ENCODE assay signal across 1 cellular context in the genomic region with DNA sequence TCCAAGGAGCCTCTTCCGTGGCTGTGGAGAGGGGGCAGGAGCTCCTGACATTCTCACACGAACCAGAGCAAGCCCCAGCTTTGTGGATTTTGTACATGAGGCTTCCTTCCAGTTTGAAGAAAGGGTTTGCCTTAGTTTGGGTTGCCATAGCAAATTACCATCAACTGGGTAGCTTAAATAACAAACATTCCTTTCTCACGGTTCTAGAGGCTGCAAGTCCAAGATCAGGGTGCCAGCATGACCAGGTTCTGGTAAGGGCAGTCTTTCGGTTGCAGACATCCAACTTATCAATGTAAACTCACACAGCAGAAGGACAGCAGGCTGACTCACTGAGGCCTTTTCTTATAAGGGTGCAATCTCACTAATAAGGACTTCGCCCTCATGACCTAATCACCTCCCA.
TF ChIP-seq lines count a peak whose summit lies in the region.

No MANE protein-coding gene starts in this region.

TF ChIP-seq in GM23338, 12 proteins besides CTCF, POLR2A, EP300 and RAD21 (continued from another document):
- TF ChIP-seq, protein P1, sequence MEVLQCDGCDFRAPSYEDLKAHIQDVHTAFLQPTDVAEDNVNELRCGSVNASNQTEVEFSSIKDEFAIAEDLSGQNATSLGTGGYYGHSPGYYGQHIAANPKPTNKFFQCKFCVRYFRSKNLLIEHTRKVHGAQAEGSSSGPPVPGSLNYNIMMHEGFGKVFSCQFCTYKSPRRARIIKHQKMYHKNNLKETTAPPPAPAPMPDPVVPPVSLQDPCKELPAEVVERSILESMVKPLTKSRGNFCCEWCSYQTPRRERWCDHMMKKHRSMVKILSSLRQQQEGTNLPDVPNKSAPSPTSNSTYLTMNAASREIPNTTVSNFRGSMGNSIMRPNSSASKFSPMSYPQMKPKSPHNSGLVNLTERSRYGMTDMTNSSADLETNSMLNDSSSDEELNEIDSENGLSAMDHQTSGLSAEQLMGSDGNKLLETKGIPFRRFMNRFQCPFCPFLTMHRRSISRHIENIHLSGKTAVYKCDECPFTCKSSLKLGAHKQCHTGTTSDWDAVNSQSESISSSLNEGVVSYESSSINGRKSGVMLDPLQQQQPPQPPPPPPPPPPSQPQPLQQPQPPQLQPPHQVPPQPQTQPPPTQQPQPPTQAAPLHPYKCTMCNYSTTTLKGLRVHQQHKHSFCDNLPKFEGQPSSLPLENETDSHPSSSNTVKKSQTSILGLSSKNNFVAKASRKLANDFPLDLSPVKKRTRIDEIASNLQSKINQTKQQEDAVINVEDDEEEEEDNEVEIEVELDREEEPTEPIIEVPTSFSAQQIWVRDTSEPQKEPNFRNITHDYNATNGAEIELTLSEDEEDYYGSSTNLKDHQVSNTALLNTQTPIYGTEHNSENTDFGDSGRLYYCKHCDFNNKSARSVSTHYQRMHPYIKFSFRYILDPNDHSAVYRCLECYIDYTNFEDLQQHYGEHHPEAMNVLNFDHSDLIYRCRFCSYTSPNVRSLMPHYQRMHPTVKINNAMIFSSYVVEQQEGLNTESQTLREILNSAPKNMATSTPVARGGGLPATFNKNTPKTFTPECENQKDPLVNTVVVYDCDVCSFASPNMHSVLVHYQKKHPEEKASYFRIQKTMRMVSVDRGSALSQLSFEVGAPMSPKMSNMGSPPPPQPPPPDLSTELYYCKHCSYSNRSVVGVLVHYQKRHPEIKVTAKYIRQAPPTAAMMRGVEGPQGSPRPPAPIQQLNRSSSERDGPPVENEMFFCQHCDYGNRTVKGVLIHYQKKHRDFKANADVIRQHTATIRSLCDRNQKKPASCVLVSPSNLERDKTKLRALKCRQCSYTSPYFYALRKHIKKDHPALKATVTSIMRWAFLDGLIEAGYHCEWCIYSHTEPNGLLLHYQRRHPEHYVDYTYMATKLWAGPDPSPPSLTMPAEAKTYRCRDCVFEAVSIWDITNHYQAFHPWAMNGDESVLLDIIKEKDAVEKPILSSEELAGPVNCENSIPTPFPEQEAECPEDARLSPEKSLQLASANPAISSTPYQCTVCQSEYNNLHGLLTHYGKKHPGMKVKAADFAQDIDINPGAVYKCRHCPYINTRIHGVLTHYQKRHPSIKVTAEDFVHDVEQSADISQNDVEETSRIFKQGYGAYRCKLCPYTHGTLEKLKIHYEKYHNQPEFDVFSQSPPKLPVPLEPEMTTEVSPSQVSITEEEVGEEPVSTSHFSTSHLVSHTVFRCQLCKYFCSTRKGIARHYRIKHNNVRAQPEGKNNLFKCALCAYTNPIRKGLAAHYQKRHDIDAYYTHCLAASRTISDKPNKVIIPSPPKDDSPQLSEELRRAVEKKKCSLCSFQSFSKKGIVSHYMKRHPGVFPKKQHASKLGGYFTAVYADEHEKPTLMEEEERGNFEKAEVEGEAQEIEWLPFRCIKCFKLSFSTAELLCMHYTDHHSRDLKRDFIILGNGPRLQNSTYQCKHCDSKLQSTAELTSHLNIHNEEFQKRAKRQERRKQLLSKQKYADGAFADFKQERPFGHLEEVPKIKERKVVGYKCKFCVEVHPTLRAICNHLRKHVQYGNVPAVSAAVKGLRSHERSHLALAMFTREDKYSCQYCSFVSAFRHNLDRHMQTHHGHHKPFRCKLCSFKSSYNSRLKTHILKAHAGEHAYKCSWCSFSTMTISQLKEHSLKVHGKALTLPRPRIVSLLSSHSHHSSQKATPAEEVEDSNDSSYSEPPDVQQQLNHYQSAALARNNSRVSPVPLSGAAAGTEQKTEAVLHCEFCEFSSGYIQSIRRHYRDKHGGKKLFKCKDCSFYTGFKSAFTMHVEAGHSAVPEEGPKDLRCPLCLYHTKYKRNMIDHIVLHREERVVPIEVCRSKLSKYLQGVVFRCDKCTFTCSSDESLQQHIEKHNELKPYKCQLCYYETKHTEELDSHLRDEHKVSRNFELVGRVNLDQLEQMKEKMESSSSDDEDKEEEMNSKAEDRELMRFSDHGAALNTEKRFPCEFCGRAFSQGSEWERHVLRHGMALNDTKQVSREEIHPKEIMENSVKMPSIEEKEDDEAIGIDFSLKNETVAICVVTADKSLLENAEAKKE (CRISPR knock-in tag; IDR thresholded peaks at IDR 0.05) = no peak
- TF ChIP-seq NANOG (IDR thresholded peaks at IDR 0.05; ENCODE audit: borderline replicate concordance) (no peak), ZNF331 (CRISPR knock-in tag; IDR thresholded peaks at IDR 0.05; ENCODE audit: low read depth) (no peak), CREB1 (CRISPR knock-in tag; IDR thresholded peaks at IDR 0.05; ENCODE audit: low read depth) (no peak), STAT1 (IDR thresholded peaks at IDR 0.05; ENCODE audit: unreplicated experiment) (no peak), ZNF114 (CRISPR knock-in tag; IDR thresholded peaks at IDR 0.05) (no peak), EZH2 (IDR thresholded peaks at IDR 0.05; ENCODE audit: low read depth, unreplicated experiment) (no peak)
